Comparison of ENCODE assay signal across 8 cellular contexts in genomic region chr2:39581866-39582265, GRCh38.
"Had no signal": no experiment of that assay in that cellular context is flagged by ENCODE, and none has a peak within 500 bp of the region (broad histone marks: within the 10 kb centered on the region; RNA-seq: fewer than 3 reads in every experiment).

No MANE protein-coding gene starts in this region.

- H3K27ac ChIP-seq: GM23248 had no signal

- DNase-seq: GM23248, GOT3, H9, HCEC 1CT, HFFc6 had no signal

- H3K4me1 ChIP-seq: HAP-1 had no signal

- H3K4me3 ChIP-seq: GM23248, GM23338, HAP-1 had no signal

- ATAC-seq: GM23338, HCT116 had no signal

- H3K36me3 ChIP-seq: HAP-1 had no signal
